Comparison of ENCODE assay signal across 1 cellular context in the genomic region with DNA sequence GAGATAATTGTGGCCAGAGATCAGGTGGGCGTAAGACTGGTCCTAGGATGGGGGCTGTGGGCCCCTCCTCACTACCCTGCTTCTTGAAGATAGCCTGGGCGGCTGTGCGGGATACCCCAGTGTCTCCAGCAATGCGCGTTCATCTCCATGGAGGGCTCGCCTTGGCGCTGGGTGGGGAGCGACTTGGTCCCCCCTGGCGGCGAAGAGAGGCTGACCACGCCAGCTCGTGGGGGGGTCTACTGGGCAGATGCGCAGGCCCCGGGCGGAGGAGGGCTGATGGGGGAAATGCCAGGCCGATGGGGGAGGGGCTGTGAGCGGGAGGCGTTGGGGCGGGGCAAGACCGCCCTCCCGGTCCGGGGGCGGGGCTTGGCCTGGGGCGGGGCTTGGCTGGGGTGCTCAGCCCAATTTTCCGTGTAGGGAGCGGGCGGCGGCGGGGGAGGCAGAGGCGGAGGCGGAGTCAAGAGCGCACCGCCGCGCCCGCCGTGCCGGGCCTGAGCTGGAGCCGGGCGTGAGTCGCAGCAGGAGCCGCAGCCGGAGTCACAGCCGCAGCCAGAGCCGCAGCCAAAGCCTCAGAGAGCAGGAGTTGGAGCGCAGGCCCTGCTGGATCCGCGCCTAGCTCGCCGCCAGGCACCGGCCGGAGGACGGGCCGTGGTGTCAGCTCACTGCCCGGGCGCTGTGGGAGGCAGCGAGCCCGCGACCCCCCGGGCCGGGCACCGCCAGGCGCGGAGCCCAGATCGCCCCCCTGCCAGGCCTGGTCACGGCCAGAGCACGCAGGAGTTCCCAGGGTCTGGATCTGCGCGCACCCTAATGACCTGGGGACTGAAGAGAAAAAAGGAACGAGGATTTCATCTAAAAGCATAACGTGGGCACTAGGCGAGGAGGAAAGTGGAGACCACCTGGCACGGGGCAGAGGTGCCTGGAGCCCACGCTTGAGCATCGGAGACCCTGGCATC.
TF ChIP-seq lines count a peak whose summit lies in the region.

A gene with protein sequence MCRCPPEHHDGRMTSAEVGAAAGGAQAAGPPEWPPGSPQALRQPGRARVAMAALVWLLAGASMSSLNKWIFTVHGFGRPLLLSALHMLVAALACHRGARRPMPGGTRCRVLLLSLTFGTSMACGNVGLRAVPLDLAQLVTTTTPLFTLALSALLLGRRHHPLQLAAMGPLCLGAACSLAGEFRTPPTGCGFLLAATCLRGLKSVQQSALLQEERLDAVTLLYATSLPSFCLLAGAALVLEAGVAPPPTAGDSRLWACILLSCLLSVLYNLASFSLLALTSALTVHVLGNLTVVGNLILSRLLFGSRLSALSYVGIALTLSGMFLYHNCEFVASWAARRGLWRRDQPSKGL (plus strand): TSS at position 509 of the 953 bp plus-strand sequence. CDS start 670 bp downstream, outside the sequence.

TF ChIP-seq in H1, 55 proteins besides CTCF, POLR2A, EP300 and RAD21:
- TF ChIP-seq CBX8 (IDR thresholded peaks at IDR 0.05; ENCODE audit: borderline replicate concordance, low read depth, low read length) (no peak), CBX5 (IDR thresholded peaks at IDR 0.05; ENCODE audit: low read depth, low read length) (no peak), EGR1 (IDR thresholded peaks at IDR 0.05; ENCODE audit: borderline replicate concordance, low read depth, low read length) (no peak), CTBP2 (IDR thresholded peaks at IDR 0.05; ENCODE audit: borderline replicate concordance, insufficient read depth, insufficient read length, low read length) (no peak), YY1 (IDR thresholded peaks at IDR 0.05; ENCODE audit: low read depth, low read length) (0 out of 2 replicates have a peak, but pooled peaks have one; percentile 3), PHF8 (conservative IDR thresholded peaks at IDR 0.05; ENCODE audit: low read depth, low read length) (peak; percentile 54), POLR2AphosphoS5 (IDR thresholded peaks at IDR 0.05; ENCODE audit: low read depth, low read length) (no peak), CREB1 (IDR thresholded peaks at IDR 0.05) (no peak; the same call in 1 of the 2 replicates), TAF1 (IDR thresholded peaks at IDR 0.05; ENCODE audit: low read depth, low read length) (0 out of 2 replicates have a peak, but pooled peaks have one; percentile 35), KDM4A (IDR thresholded peaks at IDR 0.05; ENCODE audit: low read depth, low read length, severe bottlenecking) (peak; percentile 88), HDAC2 (IDR thresholded peaks at IDR 0.05; ENCODE audit: borderline replicate concordance in 1 of 2, low read depth in 2 of 2, low read length in 2 of 2) (no peak), SRF (IDR thresholded peaks at IDR 0.05; ENCODE audit: low read depth, low read length) (no peak), JUN (IDR thresholded peaks at IDR 0.05; ENCODE audit: low read depth, low read length) (no peak), CHD1 (IDR thresholded peaks at IDR 0.05; ENCODE audit: low read depth, low read length) (no peak), NANOG (IDR thresholded peaks at IDR 0.05; ENCODE audit: insufficient read depth, low read depth, low read length, poor library complexity, severe bottlenecking) (peak; percentile 20), RBBP5 (IDR thresholded peaks at IDR 0.05; ENCODE audit: borderline replicate concordance, low read depth, low read length) (0 out of 2 replicates have a peak, but pooled peaks have one; percentile 4), TEAD4 (IDR thresholded peaks at IDR 0.05; ENCODE audit: low read depth, low read length) (peak; percentile 62; the same call in 1 of the 2 replicates), RXRA (IDR thresholded peaks at IDR 0.05; ENCODE audit: insufficient read depth, low read depth, low read length) (no peak)
- TF ChIP-seq, protein P1, sequence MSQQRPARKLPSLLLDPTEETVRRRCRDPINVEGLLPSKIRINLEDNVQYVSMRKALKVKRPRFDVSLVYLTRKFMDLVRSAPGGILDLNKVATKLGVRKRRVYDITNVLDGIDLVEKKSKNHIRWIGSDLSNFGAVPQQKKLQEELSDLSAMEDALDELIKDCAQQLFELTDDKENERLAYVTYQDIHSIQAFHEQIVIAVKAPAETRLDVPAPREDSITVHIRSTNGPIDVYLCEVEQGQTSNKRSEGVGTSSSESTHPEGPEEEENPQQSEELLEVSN (IDR thresholded peaks at IDR 0.05) = no peak
